In the genomic region with DNA sequence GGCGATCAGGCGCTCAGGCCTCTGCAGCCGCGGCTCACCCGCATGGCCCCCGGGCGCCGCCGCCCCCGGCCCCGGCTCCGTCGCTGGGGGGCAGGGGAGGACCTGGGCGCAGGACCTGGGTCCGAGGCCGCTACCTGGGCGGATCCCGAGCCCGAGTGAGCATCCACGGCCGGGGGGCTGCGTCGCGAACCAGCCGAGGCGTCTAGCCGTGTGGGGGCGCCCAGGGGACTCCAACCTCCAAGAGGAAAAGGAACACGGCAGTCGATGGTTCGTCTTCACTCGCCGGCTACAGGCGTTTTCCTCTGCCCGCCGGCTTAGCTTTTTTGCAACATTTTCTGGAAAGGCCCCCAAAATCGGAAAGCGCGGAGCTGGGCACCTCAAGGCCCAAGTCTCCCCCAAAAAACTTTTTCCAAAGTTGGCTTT, we compare ENCODE assay signal across 8 cellular contexts. TPM values are rescaled to one million over a fixed set of nuclear protein-coding genes. Genes with fewer than 3 reads are reported as not detected.
DNase-seq lines count a peak whose midpoint lies in the region; ATAC-seq and TF ChIP-seq lines count a peak whose summit lies in the region.

No MANE protein-coding gene starts in this region.

- intact Hi-C loops in Calu3 (cut with micrococcal nuclease; ENCODE audit: unreplicated experiment), result loop anchor here (5.0 to 10.0 kb wide), 2 partner anchors 48 to 69 kb away; no protein-coding TSS in a partner anchor
- intact Hi-C loops in prostate gland (cut with DNase I), result no loop called here

- no peaks in the 10 kb centered on the region for H3K36me3 ChIP-seq in RWPE2 (ENCODE audit: low read depth)
- H3K36me3 ChIP-seq in prostate gland, result no peaks in the 10 kb centered on the region

- no TSS peak for BruUV-seq in Calu3 (replicated peaks; lab: Mats Ljungman, UMichigan)

- peaks cover 64% of the 10 kb centered on the region for H3K36me3 Mint-ChIP-seq in Calu3 (ENCODE audit: insufficient read depth, unreplicated experiment)

- H3K27ac ChIP-seq in RWPE2 (ENCODE audit: poor library complexity, severe bottlenecking) (peak overlapping the region; percentile 81), prostate gland (peak overlapping the region; percentile 88 to 89), substantia nigra (ENCODE audit: low read depth, low read length, poor library complexity, severe bottlenecking) (no peak overlapping the region)

- CTCF ChIA-PET in Calu3 (lab: Charles Lee), result interaction anchor here (1.4 to 1.6 kb wide), 2 partner anchors 48 to 67 kb away, joined by 4 to 5 read pairs; no protein-coding TSS in a partner anchor

- H3K27ac Mint-ChIP-seq in Calu3 (ENCODE audit: unreplicated experiment), result peak overlapping the region; percentile 93

- no peaks in the 10 kb centered on the region for H3K27me3 Mint-ChIP-seq in Calu3 (ENCODE audit: unreplicated experiment)

- peak overlapping the region; percentile 96 for H3K4me3 Mint-ChIP-seq in Calu3 (ENCODE audit: low read depth, unreplicated experiment)

- TF ChIP-seq POLR2A in prostate gland (IDR thresholded peaks at IDR 0.05), result no peak

- ATAC-seq in RWPE2 (ENCODE audit: low read depth) (no peak), GM21576 (IDR thresholded peaks at IDR 0.05; ENCODE audit: unreplicated experiment) (no peak)

- H3K4me1 ChIP-seq in RWPE2 (ENCODE audit: insufficient read depth, poor library complexity, severe bottlenecking) (peaks cover 25% of the 10 kb centered on the region), prostate gland (replicated peaks) (peaks cover 14% of the 10 kb centered on the region)

- no peaks in the 10 kb centered on the region for H3K9me3 Mint-ChIP-seq in Calu3 (ENCODE audit: low read depth, unreplicated experiment)

- TF ChIP-seq CTCF in Calu3 (IDR thresholded peaks at IDR 0.05; ENCODE audit: unreplicated experiment), result peak; percentile 11
- TF ChIP-seq CTCF in RWPE2 (IDR thresholded peaks at IDR 0.05; ENCODE audit: poor library complexity, severe bottlenecking), result peak; percentile 23
- peak; percentile 9 for TF ChIP-seq CTCF in epithelial cell of proximal tubule (conservative IDR thresholded peaks at IDR 0.05; ENCODE audit: low read depth, low read length)
- TF ChIP-seq CTCF in prostate gland (IDR thresholded peaks at IDR 0.05), result no peak

- no peaks in the 10 kb centered on the region for H3K27me3 ChIP-seq in RWPE2 (ENCODE audit: insufficient read depth, poor library complexity, severe bottlenecking)
- H3K27me3 ChIP-seq in prostate gland (replicated peaks; ENCODE audit: insufficient read depth), result no peaks in the 10 kb centered on the region

- no peaks in the 10 kb centered on the region for H3K9me3 ChIP-seq in RWPE2 (ENCODE audit: severe bottlenecking)
- no peaks in the 10 kb centered on the region for H3K9me3 ChIP-seq in prostate gland

- peaks cover 48% of the 10 kb centered on the region for H3K4me1 Mint-ChIP-seq in Calu3 (ENCODE audit: low read depth, unreplicated experiment)

- peak overlapping the region; percentile 86 for H3K4me3 ChIP-seq in RWPE2 (ENCODE audit: severe bottlenecking)
- H3K4me3 ChIP-seq in epithelial cell of proximal tubule (ENCODE audit: low read depth, low read length), result peak overlapping the region; percentile 80
- peak overlapping the region; percentile 48 to 56 for H3K4me3 ChIP-seq in prostate gland

- WGBS in prostate gland, result 0% methylated on average over 12 of the region's 39 CpGs

- DNase-seq in Calu3 (no peak), RWPE2 (ENCODE audit: low spot score) (no peak), epithelial cell of proximal tubule (ENCODE audit: low read depth) (no peak), prostate gland (ENCODE audit: low spot score) (peak; percentile 13), substantia nigra (lab: John Stamatoyannopoulos, UW) (no peak), NCI-H1930 (lab: John Stamatoyannopoulos, UW) (no peak), DMS153 treated with DMSO at 0.1 percent for 48 hours (lab: John Stamatoyannopoulos, UW; ENCODE audit: unreplicated experiment) (no peak)

RNA-seq across cellular contexts. Expression of a gene that starts 0.7 kb away (rescaled TPM):
- total RNA-seq in Calu3 (2022) (12.1 and 25.9 TPM in 2 replicates), epithelial cell of proximal tubule (41.1 and 79.6 TPM in 2 replicates), prostate gland (10 to 100 TPM in 1 of 2 donors, 1 to 10 TPM in 1; 9.9 to 16.4 TPM)

Comparison
In these comparisons a context has a peak if more than half of its experiments do, and no peak if none do; other contexts are left out.
1. CTCF ChIP-seq: peak in Calu3 (single experiment), RWPE2 (single experiment) and epithelial cell of proximal tubule (single experiment); none in prostate gland (0 of 4).
2. Peak in every context shown above with its lines, with median percentiles within 50 percentile points of each other: H3K4me3 ChIP-seq.